Comparison of ENCODE assay signal across 17 cellular contexts in genomic region chr15:98937413-98938104, GRCh38.
DNase-seq lines count a peak whose midpoint lies in the region; ATAC-seq and TF ChIP-seq lines count a peak whose summit lies in the region.
"Had no signal": no experiment of that assay in that cellular context is flagged by ENCODE, and none has a peak within 500 bp of the region (broad histone marks: within the 10 kb centered on the region; RNA-seq: fewer than 3 reads in every experiment).

No MANE protein-coding gene starts in this region.

- no peak for TF ChIP-seq POLR2A in adrenal gland (IDR thresholded peaks at IDR 0.05)

- H3K4me1 ChIP-seq in adrenal gland (replicated peaks in 1 of 2) = peaks cover 10 to 11% of the 10 kb centered on the region in 2 donors
- peaks cover 0 to 2% (median 0%) of the 10 kb centered on the region in 9 donors for H3K4me1 ChIP-seq in heart right ventricle

- no peak overlapping the region for H3K27ac ChIP-seq in adrenal gland
- no peak overlapping the region for H3K27ac ChIP-seq in heart right ventricle
- H3K27ac ChIP-seq: BLaER1, coronary artery, sigmoid colon, vagina had no signal

- H3K4me3 ChIP-seq in adrenal gland (no peak overlapping the region), heart right ventricle (no peak overlapping the region)
- H3K4me3 ChIP-seq: BLaER1, coronary artery, sigmoid colon, vagina had no signal

- ATAC-seq in GM18498 (IDR thresholded peaks at IDR 0.05; ENCODE audit: unreplicated experiment) (peak; percentile 81), GM19395 (IDR thresholded peaks at IDR 0.05; ENCODE audit: unreplicated experiment) (peak; percentile 88), HG02678 (IDR thresholded peaks at IDR 0.05; ENCODE audit: unreplicated experiment) (peak; percentile 84), HG03520 (IDR thresholded peaks at IDR 0.05; ENCODE audit: unreplicated experiment) (peak; percentile 78), left cardiac atrium (no peak), heart right ventricle (no peak)
- ATAC-seq: HCT116 had no signal

- no peak for TF ChIP-seq CTCF in adrenal gland (IDR thresholded peaks at IDR 0.05)
- no peak for TF ChIP-seq CTCF in heart right ventricle (IDR thresholded peaks at IDR 0.05)

- intact Hi-C loops in adrenal gland (cut with DNase I) (no loop called here), left cardiac atrium (cut with DNase I) (no loop called here), heart right ventricle (cut with DNase I) (no loop called here)

- peaks cover 0 to 55% of the 10 kb centered on the region in 2 donors for H3K36me3 ChIP-seq in adrenal gland (replicated peaks in 1 of 2)
- peaks cover 0 to 97% (median 46%) of the 10 kb centered on the region in 9 donors for H3K36me3 ChIP-seq in heart right ventricle

- H3K27me3 ChIP-seq in adrenal gland (no peaks in the 10 kb centered on the region), heart right ventricle (no peaks in the 10 kb centered on the region)
- H3K27me3 ChIP-seq: BLaER1, sigmoid colon, vagina had no signal

- WGBS in adrenal gland, 4 donors = 90 to 94% (median 93%) methylated on average over 7 of the region's 7 CpGs
- WGBS in heart right ventricle, 2 donors = 94% methylated on average over 7 of the region's 7 CpGs

- H3K9me3 ChIP-seq in adrenal gland (replicated peaks in 1 of 3) (no peaks in the 10 kb centered on the region), heart right ventricle (no peaks in the 10 kb centered on the region)
- H3K9me3 ChIP-seq: BLaER1, sigmoid colon, vagina had no signal

- DNase-seq in HPDE6-E6E7 (ENCODE audit: extremely low spot score) (no peak), adrenal gland (no peak), left cardiac atrium (no peak), heart right ventricle (no peak)
- DNase-seq: GF-D8, islet precursor cell, naive B cell, NCI-H2029 treated with DMSO at 0.1 percent for 48 hours, sigmoid colon had no signal

Comparison
In these comparisons a context has a peak if more than half of its experiments do, and no peak if none do; other contexts are left out.
1. ATAC-seq: peak in GM18498 (single experiment), GM19395 (single experiment), HG02678 (single experiment) and HG03520 (single experiment); none in left cardiac atrium (0 of 2) and heart right ventricle (0 of 8).